Comparison of ENCODE assay signal across 17 cellular contexts in the genomic region with DNA sequence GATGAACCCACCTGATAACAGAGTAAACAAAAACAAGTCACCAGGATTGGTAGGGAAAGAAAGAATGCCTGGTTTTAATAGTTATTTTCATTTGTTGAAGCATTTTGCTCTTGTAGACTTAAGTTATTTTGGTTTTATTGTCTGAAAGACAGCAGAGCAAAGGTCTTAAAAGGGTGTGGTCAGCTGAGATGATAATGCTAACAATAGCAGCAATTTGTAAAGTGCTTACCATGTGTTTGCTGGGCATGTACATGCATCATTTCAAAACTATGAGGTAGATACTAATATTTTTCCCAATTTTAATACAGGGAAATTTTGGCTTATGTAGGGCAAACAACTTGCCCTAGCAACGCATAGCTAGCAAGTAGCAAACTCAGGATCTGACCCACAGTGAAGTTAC. TPM values are rescaled to one million over a fixed set of nuclear protein-coding genes. Genes with fewer than 3 reads are reported as not detected.
DNase-seq lines count a peak whose midpoint lies in the region; ATAC-seq and TF ChIP-seq lines count a peak whose summit lies in the region.
"Had no signal": no experiment of that assay in that cellular context is flagged by ENCODE, and none has a peak within 500 bp of the region (broad histone marks: within the 10 kb centered on the region; RNA-seq: fewer than 3 reads in every experiment).

No MANE protein-coding gene starts in this region.

- H3K36me3 ChIP-seq in mucosa of descending colon (ENCODE audit: low read depth) = no peaks in the 10 kb centered on the region
- H3K36me3 ChIP-seq in upper lobe of right lung = no peaks in the 10 kb centered on the region
- H3K36me3 ChIP-seq: BLaER1 had no signal

- H3K27me3 ChIP-seq in upper lobe of right lung = no peaks in the 10 kb centered on the region
- H3K27me3 ChIP-seq: BLaER1 had no signal

- H3K4me3 ChIP-seq in fibroblast of the aortic adventitia (ENCODE audit: low read depth, low read length) (no peak overlapping the region), mucosa of descending colon (no peak overlapping the region), upper lobe of right lung (no peak overlapping the region)
- H3K4me3 ChIP-seq: BLaER1, GM12878 had no signal

- H3K27ac ChIP-seq in upper lobe of right lung = no peak overlapping the region
- H3K27ac ChIP-seq: BLaER1 had no signal

- peak; percentile 23 for DNase-seq in NCI-H748 (lab: John Stamatoyannopoulos, UW; ENCODE audit: unreplicated experiment)
- no peak for DNase-seq in NCI-H748 treated with DMSO at 0.1 percent for 48 hours (lab: John Stamatoyannopoulos, UW)
- peak; percentile 33 for DNase-seq in fibroblast of the aortic adventitia (ENCODE audit: low read depth)
- no peak for DNase-seq in mucosa of descending colon
- DNase-seq in upper lobe of right lung = no peak
- DNase-seq in NCI-H446 treated with DMSO at 0.1 percent for 48 hours (lab: John Stamatoyannopoulos, UW) = no peak
- no peak for DNase-seq in head of caudate nucleus
- no peak for DNase-seq in DMS53 (lab: John Stamatoyannopoulos, UW)
- DNase-seq: 8988T; CD4-positive, alpha-beta memory T cell; DMS153; DMS79 treated with DMSO at 0.1 percent for 48 hours; GF-D8; H9 had no signal

- H3K4me1 ChIP-seq in mucosa of descending colon (ENCODE audit: low read depth) (no peaks in the 10 kb centered on the region), upper lobe of right lung (no peaks in the 10 kb centered on the region)

- ATAC-seq in mucosa of descending colon (peak; percentile 57), upper lobe of right lung (no peak)
- ATAC-seq: GM12878 had no signal

- intact Hi-C loops in mucosa of descending colon (cut with DNase I, micrococcal nuclease) (no loop called here), upper lobe of right lung (cut with DNase I) (no loop called here), head of caudate nucleus (cut with DNase I) (no loop called here)

- TF ChIP-seq CTCF in fibroblast of the aortic adventitia (IDR thresholded peaks at IDR 0.05; ENCODE audit: insufficient read depth, low read length) (no peak), mucosa of descending colon (IDR thresholded peaks at IDR 0.05) (no peak), upper lobe of right lung (IDR thresholded peaks at IDR 0.05) (no peak)

- H3K9me3 ChIP-seq in mucosa of descending colon (no peaks in the 10 kb centered on the region), upper lobe of right lung (no peaks in the 10 kb centered on the region)
- H3K9me3 ChIP-seq: BLaER1 had no signal

RNA-seq across cellular contexts. Expression of gene SLC10A4, which starts 46.8 kb away (rescaled TPM):
- total RNA-seq in fibroblast of the aortic adventitia (ENCODE audit: low replicate concordance) (not detected in 2 replicates), mucosa of descending colon (1 to 10 TPM in 1 of 3 donors, under 1 TPM in 1, not detected in 1; 0.26 to 2.1 TPM), upper lobe of right lung (3.1 TPM)
- total RNA-seq: GM12878 had no signal

RNA-seq across cellular contexts. Expression of gene ZAR1, which starts 53.7 kb away (rescaled TPM):
- total RNA-seq in fibroblast of the aortic adventitia (ENCODE audit: low replicate concordance) (not detected in 2 replicates), mucosa of descending colon (not detected), upper lobe of right lung (0.55 TPM)
- total RNA-seq: A673; CD4-positive, alpha-beta memory T cell; GM12878 had no signal

Comparison
In these comparisons a context has a peak if more than half of its experiments do, and no peak if none do; other contexts are left out.
1. DNase-seq: peak in NCI-H748 (single experiment) and fibroblast of the aortic adventitia (single experiment); none in NCI-H748 treated with DMSO at 0.1 percent for 48 hours (single experiment), mucosa of descending colon (0 of 3), upper lobe of right lung (single experiment), NCI-H446 treated with DMSO at 0.1 percent for 48 hours (single experiment), head of caudate nucleus (0 of 42) and DMS53 (single experiment).